Comparison of ENCODE assay signal across 24 cellular contexts in the genomic region with DNA sequence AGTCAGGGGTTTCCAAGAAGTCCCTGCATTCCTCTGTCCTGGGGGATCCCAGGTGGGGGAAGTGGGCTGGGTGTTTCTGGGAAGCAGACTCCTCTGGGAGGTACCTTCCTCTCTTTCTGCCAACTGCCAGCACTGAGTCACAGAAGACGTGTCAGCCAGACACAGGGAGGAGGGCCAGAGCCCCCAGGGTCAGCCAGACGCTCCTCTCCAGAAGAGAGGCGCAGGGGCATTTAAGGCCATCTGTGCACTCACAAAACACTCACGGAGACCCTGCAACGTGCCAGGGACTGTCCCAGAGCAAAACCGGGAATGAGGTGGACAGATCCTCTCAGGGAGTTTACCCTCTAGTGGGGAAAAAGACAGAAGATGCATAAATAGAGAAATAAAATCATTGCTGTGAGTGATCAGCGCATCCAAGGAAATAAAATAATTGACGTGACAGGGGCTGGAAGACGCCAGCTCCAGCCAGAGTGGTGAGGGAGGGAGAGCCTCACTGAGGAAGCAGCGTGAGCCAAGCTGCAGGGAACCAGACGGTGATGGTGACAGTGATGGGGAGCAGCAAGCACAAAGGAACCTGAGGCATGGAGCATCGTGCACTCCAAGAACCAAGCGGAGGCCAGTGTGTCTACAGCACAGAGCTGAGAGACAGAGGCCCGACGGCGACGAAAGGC.
DNase-seq lines count a peak whose midpoint lies in the region; ATAC-seq and TF ChIP-seq lines count a peak whose summit lies in the region.
"Had no signal": no experiment of that assay in that cellular context is flagged by ENCODE, and none has a peak within 500 bp of the region (broad histone marks: within the 10 kb centered on the region; RNA-seq: fewer than 3 reads in every experiment).

No MANE protein-coding gene starts in this region.

- H3K27ac ChIP-seq in GM23338 (ENCODE audit: low read depth) (no peak overlapping the region), endodermal cell (ENCODE audit: low read depth, low read length) (peak overlapping the region; percentile 59), neural progenitor cell (no peak overlapping the region), colonic mucosa (no peak overlapping the region)
- H3K27ac ChIP-seq: KMS-11, psoas muscle, stomach, transverse colon had no signal

- H3K27ac Mint-ChIP-seq in GM23338, result peak overlapping the region; percentile 31; the same call in 1 of the 2 replicates
- H3K27ac Mint-ChIP-seq in endodermal cell, result no peak overlapping the region
- H3K27ac Mint-ChIP-seq in neural progenitor cell, result peak overlapping the region; percentile 48
- H3K27ac Mint-ChIP-seq: activated CD8-positive, alpha-beta memory T cell treated with anti-CD3 and anti-CD28 coated beads, Interleukin-2, amount 10 ng/mL, durations not matched to agents 7 days and 5 days; activated naive CD8-positive, alpha-beta T cell treated with anti-CD3 and anti-CD28 coated beads, Interleukin-2, amount 50 U/mL, for 24 hours; activated T-helper 2 cell treated with anti-CD3 and anti-CD28 coated beads, Interferon-gamma antibody, Interleukin-2, Interleukin-4, amounts not matched to agents 10 μg/mL and 5 μg/mL and 100 μg/mL, durations not matched to agents 14 hours and 24 hours and 36 hours; CD4-positive, alpha-beta memory T cell had no signal

- H3K9me3 ChIP-seq in endodermal cell (ENCODE audit: control insufficient read depth, low read length) (no peaks in the 10 kb centered on the region), neural progenitor cell (ENCODE audit: low read depth) (no peaks in the 10 kb centered on the region), colonic mucosa (no peaks in the 10 kb centered on the region)
- H3K9me3 ChIP-seq: psoas muscle, stomach, transverse colon had no signal

- H3K79me2 ChIP-seq in GM23338 (replicated peaks; ENCODE audit: insufficient read depth), result peaks cover 48% of the 10 kb centered on the region
- peaks cover 82% of the 10 kb centered on the region for H3K79me2 ChIP-seq in neural progenitor cell (ENCODE audit: low read depth)

- H3K4me1 Mint-ChIP-seq in GM23338 (peaks cover 77% of the 10 kb centered on the region), endodermal cell (peaks cover 26% of the 10 kb centered on the region), neural progenitor cell (peaks cover 90% of the 10 kb centered on the region)

- no peaks in the 10 kb centered on the region for H4K20me1 ChIP-seq in GM23338 (replicated peaks; ENCODE audit: insufficient read depth)
- peaks cover 98% of the 10 kb centered on the region for H4K20me1 ChIP-seq in neural progenitor cell (ENCODE audit: low read depth)

- H3K36me3 ChIP-seq in GM23338 (ENCODE audit: insufficient read depth) (no peaks in the 10 kb centered on the region), endodermal cell (ENCODE audit: control insufficient read depth, insufficient read depth, low read length) (no peaks in the 10 kb centered on the region), neural progenitor cell (no peaks in the 10 kb centered on the region), colonic mucosa (no peaks in the 10 kb centered on the region)
- H3K36me3 ChIP-seq: stomach, transverse colon had no signal

- H2AFZ ChIP-seq in GM23338 (no peak overlapping the region), neural progenitor cell (replicated peaks) (no peak overlapping the region)

- intact Hi-C loops in colonic mucosa (cut with DNase I), result no loop called here

- H3K9me3 Mint-ChIP-seq in GM23338, result no peaks in the 10 kb centered on the region
- H3K9me3 Mint-ChIP-seq in endodermal cell, result no peaks in the 10 kb centered on the region
- no peaks in the 10 kb centered on the region for H3K9me3 Mint-ChIP-seq in neural progenitor cell
- H3K9me3 Mint-ChIP-seq: activated naive CD8-positive, alpha-beta T cell treated with anti-CD3 and anti-CD28 coated beads, Interleukin-2, amount 50 U/mL, for 24 hours; activated T-helper 2 cell treated with anti-CD3 and anti-CD28 coated beads, Interferon-gamma antibody, Interleukin-2, Interleukin-4, amounts not matched to agents 10 μg/mL and 5 μg/mL and 100 μg/mL, durations not matched to agents 14 hours and 24 hours and 36 hours; CD4-positive, alpha-beta memory T cell; neural crest cell had no signal

- no peak overlapping the region for H3K4me3 ChIP-seq in GM23338
- H3K4me3 ChIP-seq in endodermal cell (ENCODE audit: low read length), result no peak overlapping the region
- H3K4me3 ChIP-seq in neural progenitor cell, result no peak overlapping the region
- no peak overlapping the region for H3K4me3 ChIP-seq in colonic mucosa
- H3K4me3 ChIP-seq: psoas muscle, stomach, transverse colon had no signal

- H3K9me2 ChIP-seq in GM23338 (ENCODE audit: insufficient read depth), result no peaks in the 10 kb centered on the region

- H3K4me1 ChIP-seq in GM23338 (ENCODE audit: insufficient read depth) (peaks cover 32% of the 10 kb centered on the region), endodermal cell (ENCODE audit: control insufficient read depth, insufficient read depth, low read length) (peaks cover 12% of the 10 kb centered on the region), neural progenitor cell (peaks cover 29% of the 10 kb centered on the region), colonic mucosa (no peaks in the 10 kb centered on the region)

- DNase-seq in GM23338 (ENCODE audit: low spot score) (no peak), NCI-H69 (lab: John Stamatoyannopoulos, UW) (peak; percentile 29), endodermal cell (no peak), neural progenitor cell (ENCODE audit: low spot score) (no peak), NCI-H2107 treated with DMSO at 0.1 percent for 48 hours (lab: John Stamatoyannopoulos, UW; ENCODE audit: unreplicated experiment) (no peak), colonic mucosa (no peak)
- DNase-seq: activated CD4-positive, alpha-beta T cell treated with anti-CD3 and anti-CD28 coated beads for 48 hours; activated CD8-positive, alpha-beta memory T cell treated with anti-CD3 and anti-CD28 coated beads, Interleukin-2, amount 10 ng/mL, durations not matched to agents 7 days and 5 days; activated naive CD8-positive, alpha-beta T cell treated with anti-CD3 and anti-CD28 coated beads, Interleukin-2, amount 50 U/mL, for 24 hours; CD4-positive, alpha-beta memory T cell; HCEC 1CT; NCI-H1092; NCI-H2029; NCI-H510A treated with DMSO at 0.1 percent for 48 hours; psoas muscle; small intestine; stimulated activated CD4-positive, alpha-beta T cell treated with anti-CD3 and anti-CD28 coated beads, Interleukin-4, amount 100 ng/mL, for 1 hour; stomach; transverse colon had no signal

- H3K9ac ChIP-seq in endodermal cell (ENCODE audit: extremely low read depth, low read length, poor library complexity, severe bottlenecking) (no peak overlapping the region), neural progenitor cell (no peak overlapping the region), colonic mucosa (ENCODE audit: low read depth in 2 of 2, low read length in 2 of 2) (no peak overlapping the region)
- H3K9ac ChIP-seq: KMS-11 had no signal

- 79 to 86% methylated on average over 15 to 17 of the region's 17 CpGs for WGBS in endodermal cell (ENCODE audit: insufficient coverage in 1 of 2, insufficient read length in 1 of 2), 2 experiments

- TF ChIP-seq CTCF in GM23338 (conservative IDR thresholded peaks at IDR 0.05; ENCODE audit: low read depth in 2 of 2) (no peak), endodermal cell (conservative IDR thresholded peaks at IDR 0.05) (no peak), neural progenitor cell (IDR thresholded peaks at IDR 0.05) (no peak), colonic mucosa (IDR thresholded peaks at IDR 0.05) (no peak)

- peaks cover 27% of the 10 kb centered on the region for H3K27me3 Mint-ChIP-seq in GM23338 (ENCODE audit: insufficient read depth, low read depth, poor library complexity)
- H3K27me3 Mint-ChIP-seq in endodermal cell (ENCODE audit: insufficient read depth), result no peaks in the 10 kb centered on the region
- peaks cover 7% of the 10 kb centered on the region for H3K27me3 Mint-ChIP-seq in neural progenitor cell (ENCODE audit: insufficient read depth, low read depth)

- no peaks in the 10 kb centered on the region for H3K27me3 ChIP-seq in GM23338 (ENCODE audit: insufficient read depth)
- no peaks in the 10 kb centered on the region for H3K27me3 ChIP-seq in endodermal cell (ENCODE audit: control insufficient read depth, insufficient read depth, low read length, poor library complexity, severe bottlenecking)
- H3K27me3 ChIP-seq in neural progenitor cell, result no peaks in the 10 kb centered on the region
- peaks cover 3% of the 10 kb centered on the region for H3K27me3 ChIP-seq in colonic mucosa
- H3K27me3 ChIP-seq: transverse colon had no signal

- H3F3A ChIP-seq in GM23338 (replicated peaks; ENCODE audit: low read depth) (peaks cover 13% of the 10 kb centered on the region), neural progenitor cell (ENCODE audit: low read depth) (peaks cover 17% of the 10 kb centered on the region)

- ATAC-seq in GM23338, result no peak; the same call in 1 of the 3 replicates
- ATAC-seq in GM18498 (IDR thresholded peaks at IDR 0.05; ENCODE audit: unreplicated experiment), result no peak
- ATAC-seq in GM18858 (IDR thresholded peaks at IDR 0.05; ENCODE audit: unreplicated experiment), result no peak
- ATAC-seq: activated CD8-positive, alpha-beta memory T cell treated with anti-CD3 and anti-CD28 coated beads, Interleukin-2, amount 10 ng/mL, durations not matched to agents 7 days and 5 days; activated naive CD8-positive, alpha-beta T cell treated with anti-CD3 and anti-CD28 coated beads, Interleukin-2, amount 50 U/mL, for 24 hours had no signal

- H3K36me3 Mint-ChIP-seq in GM23338 (ENCODE audit: low read depth) (no peaks in the 10 kb centered on the region), endodermal cell (ENCODE audit: low read depth) (no peaks in the 10 kb centered on the region), neural progenitor cell (peaks cover 8% of the 10 kb centered on the region)
- H3K36me3 Mint-ChIP-seq: activated CD8-positive, alpha-beta memory T cell treated with anti-CD3 and anti-CD28 coated beads, Interleukin-2, amount 10 ng/mL, durations not matched to agents 7 days and 5 days; CD4-positive, alpha-beta memory T cell had no signal

- peak overlapping the region; percentile 58 for H3K4me2 ChIP-seq in GM23338
- no peak overlapping the region for H3K4me2 ChIP-seq in neural progenitor cell
- H3K4me2 ChIP-seq: KMS-11 had no signal

- H3K4me3 Mint-ChIP-seq in GM23338, result 0 out of 3 replicates have a peak overlapping the region, but pooled peaks have one; percentile 8
- no peak overlapping the region for H3K4me3 Mint-ChIP-seq in endodermal cell
- H3K4me3 Mint-ChIP-seq in neural progenitor cell, result no peak overlapping the region
- H3K4me3 Mint-ChIP-seq: activated CD8-positive, alpha-beta memory T cell treated with anti-CD3 and anti-CD28 coated beads, Interleukin-2, amount 10 ng/mL, durations not matched to agents 7 days and 5 days; activated naive CD8-positive, alpha-beta T cell treated with anti-CD3 and anti-CD28 coated beads, Interleukin-2, amount 50 U/mL, for 24 hours; CD4-positive, alpha-beta memory T cell; neural crest cell had no signal

TF ChIP-seq in GM23338, 12 proteins besides CTCF, POLR2A, EP300 and RAD21:
- TF ChIP-seq POLR2AphosphoS5 (IDR thresholded peaks at IDR 0.05; ENCODE audit: low read depth), result no peak
TF ChIP-seq in GM23338: peak in this region for 0.
